In the genomic region with DNA sequence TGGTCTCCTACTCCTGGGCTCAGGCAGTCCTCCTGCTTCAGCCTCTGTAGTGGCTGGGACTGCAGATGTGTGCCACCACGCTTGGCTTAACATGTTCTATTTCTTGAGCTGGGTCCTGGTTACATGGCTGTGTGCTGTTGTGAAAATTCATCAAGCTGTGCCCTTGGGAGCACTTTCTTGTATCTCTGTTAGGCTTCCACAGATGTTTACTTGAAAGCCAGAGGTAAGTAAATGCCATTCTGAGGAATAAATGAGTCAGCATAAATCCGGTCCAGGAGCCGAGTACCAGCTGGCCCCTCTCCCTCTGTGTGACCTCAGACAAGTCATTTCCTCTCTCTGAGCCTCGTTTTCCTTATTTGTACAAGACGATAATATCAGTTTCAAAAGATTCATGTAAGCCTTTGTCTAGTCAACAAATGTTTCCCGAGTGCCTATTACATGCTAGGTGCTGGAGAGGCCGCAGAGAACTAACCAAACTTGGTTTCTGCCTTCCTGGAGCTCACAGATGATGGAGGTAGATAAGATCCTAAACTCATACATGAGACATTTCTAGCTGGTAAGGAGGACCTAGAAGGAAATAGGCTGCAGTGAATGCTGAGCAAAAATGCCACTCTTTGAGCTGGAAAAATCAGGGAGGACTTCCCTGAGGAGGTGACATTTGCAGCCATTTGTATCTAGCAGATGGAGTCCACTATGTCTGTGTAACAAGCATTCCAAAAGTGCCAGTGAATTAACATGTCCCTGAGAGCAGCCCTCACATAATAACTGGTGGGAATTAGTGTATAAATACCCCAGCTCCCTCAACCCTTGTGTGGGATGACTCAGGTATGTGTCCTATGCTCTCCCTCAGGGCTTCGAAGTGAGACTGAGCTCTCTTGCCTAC, we compare ENCODE assay signal across 8 cellular contexts. TPM values are rescaled to one million over a fixed set of nuclear protein-coding genes. Genes with fewer than 3 reads are reported as not detected.
DNase-seq lines count a peak whose midpoint lies in the region; ATAC-seq and TF ChIP-seq lines count a peak whose summit lies in the region.

No MANE protein-coding gene starts in this region.

- CTCF ChIA-PET in OCI-LY7 (lab: Charles Lee; ENCODE audit: unreplicated experiment), result no interaction called here

- 38 to 39% methylated on average over 8 of the region's 8 CpGs for WGBS in GM23248 (ENCODE audit: low coverage in 1 of 2, low lambda C conversion rate in 2 of 2, missing lambda C conversion rate in 2 of 2), 2 experiments

- H3K9ac ChIP-seq in GM23248, result no peak overlapping the region

- POLR2A ChIA-PET in OCI-LY7 (lab: Charles Lee), result interaction anchor here (0.5 to 0.7 kb wide), 5 partner anchors 12 to 729 kb away, joined by 3 to 7 read pairs (median 4); no protein-coding TSS in a partner anchor

- H3K9me2 ChIP-seq in GM23248 (ENCODE audit: insufficient read depth), result no peaks in the 10 kb centered on the region
- H3K9me2 ChIP-seq in OCI-LY7 (ENCODE audit: insufficient read depth, low read length), result no peaks in the 10 kb centered on the region

- TF ChIP-seq CTCF in OCI-LY7 (conservative IDR thresholded peaks at IDR 0.05; ENCODE audit: low read length), result no peak

- peaks cover 7% of the 10 kb centered on the region for H3K27me3 ChIP-seq in GM23248 (replicated peaks; ENCODE audit: insufficient read depth)

- no peaks in the 10 kb centered on the region for H3F3A ChIP-seq in GM23248 (ENCODE audit: insufficient read depth)

- H3K79me2 ChIP-seq in GM23248 (ENCODE audit: insufficient read depth) (no peaks in the 10 kb centered on the region), OCI-LY7 (ENCODE audit: insufficient read depth, low read depth, low read length) (peaks cover 12% of the 10 kb centered on the region; the same call in 1 of the 2 replicates)

- BruUV-seq in OCI-LY7 (replicated peaks; lab: Mats Ljungman, UMichigan), result no TSS peak

- no peak for ATAC-seq in GM21526 (IDR thresholded peaks at IDR 0.05; ENCODE audit: low FRiP score, unreplicated experiment)

- peak; percentile 71 for DNase-seq in ELR (ENCODE audit: low read depth)
- peak; percentile 33 for DNase-seq in GM23248
- peak; percentile 55 for DNase-seq in OCI-LY7 (ENCODE audit: low spot score)
- peak; percentile 58 for DNase-seq in activated naive CD4-positive, alpha-beta T cell treated with anti-CD3 and anti-CD28 coated beads, Interleukin-2, amount 50 U/mL, for 16 hours
- DNase-seq in stimulated activated CD4-positive, alpha-beta T cell treated with anti-CD3 and anti-CD28 coated beads, Interleukin-2, amount 100 ng/mL, for 48 hours, result peak; percentile 27 to 32
- no peak for DNase-seq in NOMO-1 treated with DMSO at 0.1 percent for 48 hours (lab: John Stamatoyannopoulos, UW; ENCODE audit: unreplicated experiment)
- no peak for DNase-seq in NCI-H510A treated with DMSO at 0.1 percent for 48 hours (lab: John Stamatoyannopoulos, UW)

- H4K20me1 ChIP-seq in GM23248 (ENCODE audit: insufficient read depth), result no peaks in the 10 kb centered on the region
- H4K20me1 ChIP-seq in OCI-LY7 (ENCODE audit: insufficient read depth, low read length), result no peaks in the 10 kb centered on the region

- H3K9me3 ChIP-seq in GM23248 (ENCODE audit: low read depth) (no peaks in the 10 kb centered on the region), OCI-LY7 (ENCODE audit: low read length) (no peaks in the 10 kb centered on the region)

- no peak overlapping the region for H3K4me2 ChIP-seq in GM23248 (ENCODE audit: unreplicated experiment)
- H3K4me2 ChIP-seq in OCI-LY7 (ENCODE audit: low read length), result peak overlapping the region; percentile 56

- intact Hi-C loops in OCI-LY7 (cut with micrococcal nuclease; ENCODE audit: unreplicated experiment), result loop anchor here (10.0 kb wide), 1 partner anchor 88 kb away; no protein-coding TSS in a partner anchor

- H3K27ac ChIP-seq in GM23248 (no peak overlapping the region), OCI-LY7 (ENCODE audit: low read depth, low read length, poor library complexity, severe bottlenecking) (peak overlapping the region; percentile 56)

- H2AFZ ChIP-seq in GM23248 (no peak overlapping the region), OCI-LY7 (ENCODE audit: low read length) (peak overlapping the region; percentile 46; the same call in 1 of the 2 replicates)

- H3K4me1 ChIP-seq in GM23248 (ENCODE audit: insufficient read depth), result no peaks in the 10 kb centered on the region
- H3K4me1 ChIP-seq in OCI-LY7 (ENCODE audit: insufficient read depth, low read length, poor library complexity, severe bottlenecking), result peaks cover 33% of the 10 kb centered on the region

- no peak overlapping the region for H3K4me3 ChIP-seq in GM23248
- H3K4me3 ChIP-seq in OCI-LY7 (ENCODE audit: low read depth, low read length, poor library complexity, severe bottlenecking), result peak overlapping the region; percentile 5

- H3K36me3 ChIP-seq in GM23248 (ENCODE audit: low read depth) (no peaks in the 10 kb centered on the region), OCI-LY7 (ENCODE audit: insufficient read depth, low read length) (no peaks in the 10 kb centered on the region)

- in situ Hi-C loops in GM23248 (cut with MboI), result no loop called here

RNA-seq across cellular contexts. Expression of a gene that starts 2.7 kb away (rescaled TPM):
- not detected in 2 replicates for total RNA-seq in GM23248 (2014; rRNA removed; shearing (Covaris generic))
- not detected in 2 replicates for polyA plus RNA-seq in GM23248 (2016; fragmentation: Nextera tagmentation; extraction: Ambion mirVana)
- 28.3 and 29.3 TPM in 2 replicates for total RNA-seq in OCI-LY7 (2014; rRNA removed; shearing (Covaris generic))
- 52.0 and 53.3 TPM in 2 replicates for total RNA-seq in OCI-LY7 (2022)

RNA-seq across cellular contexts. Expression of a gene that starts 12.2 kb away (rescaled TPM):
- total RNA-seq in GM23248 (2014; rRNA removed; shearing (Covaris generic)), result not detected in 2 replicates
- polyA plus RNA-seq in GM23248 (2016; fragmentation: Nextera tagmentation; extraction: Ambion mirVana), result not detected in 2 replicates
- not detected in 2 replicates for total RNA-seq in OCI-LY7 (2014; rRNA removed; shearing (Covaris generic))
- not detected in 2 replicates for total RNA-seq in OCI-LY7 (2022)

RNA-seq across cellular contexts. Expression of a gene that starts 17.3 kb away (rescaled TPM):
- 18.8 and 22.0 TPM in 2 replicates for total RNA-seq in GM23248 (2014; rRNA removed; shearing (Covaris generic))
- polyA plus RNA-seq in GM23248 (2016; fragmentation: Nextera tagmentation; extraction: Ambion mirVana), result 6.1 and 6.9 TPM in 2 replicates
- 13.5 and 16.4 TPM in 2 replicates for total RNA-seq in OCI-LY7 (2014; rRNA removed; shearing (Covaris generic))
- total RNA-seq in OCI-LY7 (2022), result 35.9 and 38.3 TPM in 2 replicates

RNA-seq across cellular contexts. Expression of a gene that starts 41.2 kb away (rescaled TPM):
- total RNA-seq in GM23248 (2014; rRNA removed; shearing (Covaris generic)), result not detected in 2 replicates
- not detected in 2 replicates for polyA plus RNA-seq in GM23248 (2016; fragmentation: Nextera tagmentation; extraction: Ambion mirVana)
- total RNA-seq in OCI-LY7 (2014; rRNA removed; shearing (Covaris generic)), result not detected in 2 replicates
- not detected in 2 replicates for total RNA-seq in OCI-LY7 (2022)

RNA-seq across cellular contexts. Expression of a gene that starts 48.3 kb away (rescaled TPM):
- total RNA-seq in GM23248 (2014; rRNA removed; shearing (Covaris generic)), result 37.4 and 38.3 TPM in 2 replicates
- 21.5 and 21.9 TPM in 2 replicates for polyA plus RNA-seq in GM23248 (2016; fragmentation: Nextera tagmentation; extraction: Ambion mirVana)
- 119 and 122 TPM in 2 replicates for total RNA-seq in OCI-LY7 (2014; rRNA removed; shearing (Covaris generic))
- 124 and 143 TPM in 2 replicates for total RNA-seq in OCI-LY7 (2022)

Comparison
In these comparisons a context has a peak if more than half of its experiments do, and no peak if none do; other contexts are left out.
1. DNase-seq: peak in ELR (single experiment), GM23248 (single experiment), OCI-LY7 (single experiment), activated naive CD4-positive, alpha-beta T cell treated with anti-CD3 and anti-CD28 coated beads, Interleukin-2, amount 50 U/mL, for 16 hours (single experiment) and stimulated activated CD4-positive, alpha-beta T cell treated with anti-CD3 and anti-CD28 coated beads, Interleukin-2, amount 100 ng/mL, for 48 hours (2 of 2); none in NOMO-1 treated with DMSO at 0.1 percent for 48 hours (single experiment) and NCI-H510A treated with DMSO at 0.1 percent for 48 hours (single experiment).
2. RNA of a gene that starts 2.7 kb away (total RNA-seq): 28.3 to 53.3 TPM in OCI-LY7; not detected in GM23248; every median in the first group is over 10 times any median in the second.